ENCODE assay signal across 7 cellular contexts in the genomic region with DNA sequence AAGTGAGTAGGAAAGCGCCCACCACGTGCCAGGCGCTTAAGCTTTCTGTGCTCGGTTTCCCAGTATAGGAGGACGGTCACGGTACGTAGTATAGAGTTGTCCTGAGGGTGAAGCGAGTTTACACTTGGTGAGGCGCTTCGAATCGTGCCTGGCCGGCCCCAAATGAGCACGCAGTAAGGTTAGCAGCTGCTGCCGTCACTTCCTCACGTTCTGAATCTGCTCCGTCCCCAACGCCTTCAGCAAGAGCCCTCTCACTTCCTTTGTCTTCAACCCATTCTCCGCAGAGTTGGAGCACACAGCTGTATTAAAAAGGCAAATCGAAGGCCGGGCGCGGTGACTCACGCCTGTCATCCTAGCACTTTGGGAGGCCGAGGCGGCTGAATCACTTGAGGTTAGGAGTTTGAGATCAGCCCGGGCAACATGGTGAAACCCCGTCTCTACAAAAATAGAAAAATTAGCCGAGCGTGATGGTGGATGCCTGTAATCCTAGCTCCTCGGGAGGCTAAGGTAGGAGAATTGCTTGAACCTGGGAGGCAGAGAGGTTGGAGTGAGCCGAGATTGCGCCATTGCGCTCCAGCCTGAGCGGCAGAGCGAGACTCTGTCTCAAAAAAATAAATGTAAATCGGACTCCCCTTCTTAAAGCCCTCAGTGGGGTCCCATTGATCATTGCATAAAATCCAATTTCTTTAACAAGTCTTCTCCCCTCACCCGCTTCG. TPM values are rescaled to one million over a fixed set of nuclear protein-coding genes. Genes with fewer than 3 reads are reported as not detected.
DNase-seq lines count a peak whose midpoint lies in the region; ATAC-seq and TF ChIP-seq lines count a peak whose summit lies in the region.

No MANE protein-coding gene starts in this region.

- WGBS in lower leg skin, 2 donors: 14 to 16% methylated on average over 32 to 38 of the region's 38 CpGs

- DNase-seq in NCI-H2171 (lab: John Stamatoyannopoulos, UW) (peak; percentile 57), choroid plexus epithelial cell (ENCODE audit: low read depth) (peak; percentile 88), lower leg skin (ENCODE audit: low spot score in 2 of 2) (peak; percentile 53 to 93)
- peak; percentile 79 to 84 for DNase-seq in activated CD4-positive, alpha-beta T cell treated with anti-CD3 and anti-CD28 coated beads for 24 hours (ENCODE audit: low read depth in 2 of 2)
- DNase-seq in stimulated activated CD4-positive, alpha-beta T cell treated with anti-CD3 and anti-CD28 coated beads, TNF-alpha, amount 100 ng/mL, for 1 hour (ENCODE audit: low read depth in 3 of 3, low spot score in 1 of 3): peak; percentile 51 to 68 (median 68)

- intact Hi-C loops in lower leg skin (cut with DNase I; ENCODE audit: low total_unique reads): no loop called here

- no peak for TF ChIP-seq POLR2A in lower leg skin (IDR thresholded peaks at IDR 0.05)

- TF ChIP-seq CTCF in choroid plexus epithelial cell (conservative IDR thresholded peaks at IDR 0.05; ENCODE audit: low read depth, low read length): no peak
- TF ChIP-seq CTCF in lower leg skin (IDR thresholded peaks at IDR 0.05): no peak

- ATAC-seq in GM18511 (IDR thresholded peaks at IDR 0.05; ENCODE audit: unreplicated experiment): peak; percentile 45
- peak; percentile 34 for ATAC-seq in HG02938 (IDR thresholded peaks at IDR 0.05; ENCODE audit: unreplicated experiment)

- H3K4me3 ChIP-seq in choroid plexus epithelial cell (ENCODE audit: low read depth, low read length): peak overlapping the region; percentile 71
- peak overlapping the region; percentile 69 for H3K4me3 ChIP-seq in lower leg skin (ENCODE audit: low read depth, poor library complexity, severe bottlenecking)

RNA-seq across cellular contexts. Expression of gene TDP1, which starts 0.7 kb away (rescaled TPM):
- total RNA-seq in lower leg skin: 10 to 100 TPM; 11.1 to 21.6 (median 12.2) TPM

RNA-seq across cellular contexts. Expression of gene EFCAB11, which starts 1.9 kb away (rescaled TPM):
- 1 to 10 TPM; 2.6 to 9.6 (median 4.7) TPM for total RNA-seq in lower leg skin

Comparison
In these comparisons a context has a peak if more than half of its experiments do, and no peak if none do; other contexts are left out.
1. Peak in every context shown above with its lines: DNase-seq, ATAC-seq and H3K4me3 ChIP-seq.